1 cellular context compared by ENCODE assay signal in the genomic region with DNA sequence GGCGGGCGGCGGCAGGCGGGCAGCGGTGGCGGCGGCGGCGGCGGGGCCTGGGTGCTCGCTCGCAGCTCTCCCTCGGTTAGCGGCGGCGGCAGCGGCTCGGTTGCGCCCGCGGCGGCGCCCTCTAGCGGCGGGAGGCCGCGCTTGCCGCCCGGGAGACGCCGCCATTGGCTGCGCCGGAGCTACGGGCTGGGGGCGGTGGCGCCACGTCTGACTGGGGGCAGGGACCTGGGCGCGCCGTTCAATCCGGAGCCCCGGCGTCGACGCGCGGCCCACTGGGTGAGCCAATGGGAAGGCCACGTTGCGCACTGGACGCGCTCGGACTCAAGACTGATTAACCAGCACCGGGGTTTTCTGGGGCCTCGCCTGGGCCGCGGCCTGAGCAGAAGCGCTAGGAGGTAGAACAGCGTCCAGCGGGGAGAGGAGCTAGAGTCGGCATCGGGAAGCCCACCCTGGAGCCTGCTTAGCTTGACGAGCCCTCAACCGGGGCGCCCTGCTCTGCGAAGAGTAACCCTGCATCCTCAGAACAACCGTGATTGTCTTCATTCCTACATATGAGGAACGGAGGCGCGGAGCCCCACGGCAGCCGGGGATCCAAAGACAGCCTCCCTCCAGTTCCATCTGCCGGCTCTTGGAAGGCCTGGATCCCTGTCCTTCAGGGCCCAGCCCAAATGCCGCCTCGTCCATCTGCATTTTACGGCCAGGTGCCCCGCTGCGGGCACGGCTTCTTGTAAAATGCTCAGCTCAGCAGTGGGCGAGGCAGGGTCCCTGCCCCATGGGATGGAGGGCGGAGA.
TF ChIP-seq lines count a peak whose summit lies in the region.

A gene with protein sequence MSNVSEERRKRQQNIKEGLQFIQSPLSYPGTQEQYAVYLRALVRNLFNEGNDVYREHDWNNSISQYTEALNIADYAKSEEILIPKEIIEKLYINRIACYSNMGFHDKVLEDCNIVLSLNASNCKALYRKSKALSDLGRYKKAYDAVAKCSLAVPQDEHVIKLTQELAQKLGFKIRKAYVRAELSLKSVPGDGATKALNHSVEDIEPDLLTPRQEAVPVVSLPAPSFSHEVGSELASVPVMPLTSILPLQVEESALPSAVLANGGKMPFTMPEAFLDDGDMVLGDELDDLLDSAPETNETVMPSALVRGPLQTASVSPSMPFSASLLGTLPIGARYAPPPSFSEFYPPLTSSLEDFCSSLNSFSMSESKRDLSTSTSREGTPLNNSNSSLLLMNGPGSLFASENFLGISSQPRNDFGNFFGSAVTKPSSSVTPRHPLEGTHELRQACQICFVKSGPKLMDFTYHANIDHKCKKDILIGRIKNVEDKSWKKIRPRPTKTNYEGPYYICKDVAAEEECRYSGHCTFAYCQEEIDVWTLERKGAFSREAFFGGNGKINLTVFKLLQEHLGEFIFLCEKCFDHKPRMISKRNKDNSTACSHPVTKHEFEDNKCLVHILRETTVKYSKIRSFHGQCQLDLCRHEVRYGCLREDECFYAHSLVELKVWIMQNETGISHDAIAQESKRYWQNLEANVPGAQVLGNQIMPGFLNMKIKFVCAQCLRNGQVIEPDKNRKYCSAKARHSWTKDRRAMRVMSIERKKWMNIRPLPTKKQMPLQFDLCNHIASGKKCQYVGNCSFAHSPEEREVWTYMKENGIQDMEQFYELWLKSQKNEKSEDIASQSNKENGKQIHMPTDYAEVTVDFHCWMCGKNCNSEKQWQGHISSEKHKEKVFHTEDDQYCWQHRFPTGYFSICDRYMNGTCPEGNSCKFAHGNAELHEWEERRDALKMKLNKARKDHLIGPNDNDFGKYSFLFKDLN (minus strand): TSS at position 93 of the 791 bp plus-strand sequence. CDS start 14,904 bp downstream, outside the sequence.

TF ChIP-seq in A549, 52 proteins besides CTCF, POLR2A, EP300 and RAD21 (continued from another document):
- TF ChIP-seq MAX (IDR thresholded peaks at IDR 0.05) (peak; percentile 34; the same call in 1 of the 2 replicates), ATOH8 (CRISPR knock-in tag; IDR thresholded peaks at IDR 0.05; ENCODE audit: low read depth) (no peak), SREBF2 (IDR thresholded peaks at IDR 0.05) (no peak), RARB (CRISPR knock-in tag; IDR thresholded peaks at IDR 0.05) (no peak), POLR2AphosphoS2 (conservative IDR thresholded peaks at IDR 0.05; ENCODE audit: low read length) (no peak), KDM5A (IDR thresholded peaks at IDR 0.05) (no peak), SMC3 (IDR thresholded peaks at IDR 0.05) (peak; percentile 39; the same call in 1 of the 3 replicates)
- TF ChIP-seq, protein P1, sequence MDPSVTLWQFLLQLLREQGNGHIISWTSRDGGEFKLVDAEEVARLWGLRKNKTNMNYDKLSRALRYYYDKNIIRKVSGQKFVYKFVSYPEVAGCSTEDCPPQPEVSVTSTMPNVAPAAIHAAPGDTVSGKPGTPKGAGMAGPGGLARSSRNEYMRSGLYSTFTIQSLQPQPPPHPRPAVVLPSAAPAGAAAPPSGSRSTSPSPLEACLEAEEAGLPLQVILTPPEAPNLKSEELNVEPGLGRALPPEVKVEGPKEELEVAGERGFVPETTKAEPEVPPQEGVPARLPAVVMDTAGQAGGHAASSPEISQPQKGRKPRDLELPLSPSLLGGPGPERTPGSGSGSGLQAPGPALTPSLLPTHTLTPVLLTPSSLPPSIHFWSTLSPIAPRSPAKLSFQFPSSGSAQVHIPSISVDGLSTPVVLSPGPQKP (IDR thresholded peaks at IDR 0.05; ENCODE audit: low read depth, low read length): no peak
